ENCODE assay signal across 22 cellular contexts in the genomic region with DNA sequence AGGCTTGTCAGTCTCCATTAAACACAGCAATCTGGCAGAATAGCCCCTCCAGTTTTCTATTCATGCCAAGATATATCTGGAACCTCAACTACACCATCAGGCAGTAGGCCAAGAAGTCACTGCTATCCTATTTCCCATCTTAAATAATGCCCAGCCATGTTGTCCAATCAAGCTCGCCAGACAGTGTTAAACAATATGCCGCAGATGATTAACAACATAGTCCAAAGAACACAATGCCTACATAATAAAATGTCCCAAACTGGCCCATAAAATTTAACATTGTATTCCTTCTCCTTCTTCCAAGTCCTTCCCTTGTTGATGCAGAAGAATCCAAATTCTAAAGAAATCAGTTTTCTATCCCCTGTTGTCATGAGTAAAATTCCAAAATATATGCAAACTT.
"Had no signal": no experiment of that assay in that cellular context is flagged by ENCODE, and none has a peak within 500 bp of the region (broad histone marks: within the 10 kb centered on the region; RNA-seq: fewer than 3 reads in every experiment).

No MANE protein-coding gene starts in this region.

- H3K27ac Mint-ChIP-seq: dendritic cell treated with granulocyte-macrophage colony-stimulating factor and Interleukin-4, amounts not matched to agents 40 ng/mL and 50 ng/mL, for 4 days; effector memory CD8-positive, alpha-beta T cell; endodermal cell had no signal

- H3K4me3 ChIP-seq: colonic mucosa, coronary artery, dorsolateral prefrontal cortex, esophagus squamous epithelium, gastrocnemius medialis, gastroesophageal sphincter, heart left ventricle had no signal

- ATAC-seq: effector memory CD8-positive, alpha-beta T cell; esophagus mucosa; foreskin keratinocyte; gastrocnemius medialis; gastroesophageal sphincter; heart left ventricle had no signal

- H3K4me1 Mint-ChIP-seq: endodermal cell had no signal

- H3K27ac ChIP-seq: colonic mucosa, coronary artery, dorsolateral prefrontal cortex, epithelial cell of prostate, esophagus squamous epithelium, foreskin keratinocyte, gastrocnemius medialis, gastroesophageal sphincter, heart left ventricle had no signal

- H3K9me3 ChIP-seq: colonic mucosa, esophagus squamous epithelium, gastrocnemius medialis, gastroesophageal sphincter had no signal

- H3K36me3 ChIP-seq: colonic mucosa, esophagus squamous epithelium, gastrocnemius medialis, gastroesophageal sphincter, heart left ventricle had no signal

- H3K4me3 Mint-ChIP-seq: dendritic cell treated with granulocyte-macrophage colony-stimulating factor and Interleukin-4, amounts not matched to agents 40 ng/mL and 50 ng/mL, for 4 days; effector memory CD8-positive, alpha-beta T cell; endodermal cell had no signal

- H3K4me1 ChIP-seq: colonic mucosa, esophagus squamous epithelium, foreskin keratinocyte, gastroesophageal sphincter, heart left ventricle had no signal

- H3K27me3 ChIP-seq: colonic mucosa, dorsolateral prefrontal cortex, esophagus squamous epithelium, foreskin keratinocyte, gastrocnemius medialis, gastroesophageal sphincter, heart left ventricle had no signal

- H3K27me3 Mint-ChIP-seq: dendritic cell treated with granulocyte-macrophage colony-stimulating factor and Interleukin-4, amounts not matched to agents 40 ng/mL and 50 ng/mL, for 4 days; effector memory CD8-positive, alpha-beta T cell had no signal

- DNase-seq: colonic mucosa; cortex of kidney; dermis blood vessel endothelial cell; dorsolateral prefrontal cortex; effector CD4-positive, alpha-beta T cell; effector CD8-positive, alpha-beta T cell; effector memory CD4-positive, alpha-beta T cell; effector memory CD8-positive, alpha-beta T cell; endodermal cell; erythroblast; esophagus squamous epithelium; foreskin fibroblast; foreskin keratinocyte; gastrocnemius medialis; glutamatergic neuron; head of caudate nucleus; heart left ventricle had no signal
